In the genomic region with DNA sequence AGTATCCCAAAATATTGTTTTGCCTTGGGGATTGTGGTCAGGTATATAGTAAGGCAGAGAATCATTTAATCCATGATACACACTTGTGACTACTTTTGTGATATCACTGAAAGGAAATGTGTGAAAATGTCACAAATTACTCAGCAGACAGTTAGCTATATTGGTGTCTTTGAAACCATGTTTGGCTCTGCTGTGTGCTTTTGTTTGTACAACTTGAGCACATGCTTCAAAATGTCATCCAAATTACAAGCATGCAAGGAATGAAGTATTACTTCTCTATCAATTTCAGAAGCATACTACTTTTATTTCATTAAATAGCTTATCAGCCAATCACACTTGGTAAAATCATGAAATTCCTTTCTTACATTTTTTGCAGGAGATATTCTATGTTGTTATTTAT, we compare ENCODE assay signal across 33 cellular contexts.
DNase-seq lines count a peak whose midpoint lies in the region; ATAC-seq, FAIRE-seq and TF ChIP-seq lines count a peak whose summit lies in the region.
"Had no signal": no experiment of that assay in that cellular context is flagged by ENCODE, and none has a peak within 500 bp of the region (broad histone marks: within the 10 kb centered on the region; RNA-seq: fewer than 3 reads in every experiment).

No MANE protein-coding gene starts in this region.

- no peaks in the 10 kb centered on the region for H3K36me3 ChIP-seq in ACC112 (ENCODE audit: insufficient read depth, low read length)
- no peaks in the 10 kb centered on the region for H3K36me3 ChIP-seq in GM23248 (ENCODE audit: low read depth)
- no peaks in the 10 kb centered on the region for H3K36me3 ChIP-seq in GM12878 (ENCODE audit: control insufficient read depth in 2 of 2, insufficient read depth in 2 of 2, low read length in 1 of 2)
- no peaks in the 10 kb centered on the region for H3K36me3 ChIP-seq in suprapubic skin
- H3K36me3 ChIP-seq in PC-9 (ENCODE audit: low read depth): no peaks in the 10 kb centered on the region
- H3K36me3 ChIP-seq: ascending aorta, MG63, SJCRH30, upper lobe of left lung had no signal

- POLR2A ChIA-PET in GM12878 (lab: Charles Lee): no interaction called here
- POLR2A ChIA-PET in PC-9 (lab: Charles Lee; ENCODE audit: unreplicated experiment): no interaction called here

- TF ChIP-seq RAD21 in GM12878 (IDR thresholded peaks at IDR 0.05; ENCODE audit: insufficient read depth, low read depth, low read length): no peak

- no peaks in the 10 kb centered on the region for H3K9me3 Mint-ChIP-seq in type B pancreatic cell
- H3K9me3 Mint-ChIP-seq: activated B cell treated with CpG ODN at 0.5 μM for 24 hours; activated naive CD8-positive, alpha-beta T cell treated with anti-CD3 and anti-CD28 coated beads for 36 hours; activated T-cell treated with anti-CD3 and anti-CD28 coated beads, Interleukin-2, amount 50 U/mL, for 24 hours; dendritic cell treated with granulocyte-macrophage colony-stimulating factor and Interleukin-4, amounts not matched to agents 40 ng/mL and 50 ng/mL, for 4 days; stimulated activated memory B cell treated with anti-CD40 and anti-IgM and Interleukin-4, amounts not matched to agents 10 μg/mL and 1 μg/mL and 100 μg/mL, for 72 hours had no signal

- H3K27me3 Mint-ChIP-seq in type B pancreatic cell: no peaks in the 10 kb centered on the region
- H3K27me3 Mint-ChIP-seq: activated B cell treated with CpG ODN at 0.5 μM for 24 hours; activated naive CD8-positive, alpha-beta T cell treated with anti-CD3 and anti-CD28 coated beads for 36 hours; activated T-cell treated with anti-CD3 and anti-CD28 coated beads, Interleukin-2, amount 50 U/mL, for 24 hours; dendritic cell treated with granulocyte-macrophage colony-stimulating factor and Interleukin-4, amounts not matched to agents 40 ng/mL and 50 ng/mL, for 4 days; stimulated activated memory B cell treated with anti-CD40 and anti-IgM and Interleukin-4, amounts not matched to agents 10 μg/mL and 1 μg/mL and 100 μg/mL, for 72 hours had no signal

- DNase-seq in GM23248: peak; percentile 35
- DNase-seq in GM12878 (ENCODE audit: low read depth, low spot score): no peak
- DNase-seq in sciatic nerve (ENCODE audit: low spot score): no peak
- DNase-seq in suprapubic skin (ENCODE audit: low spot score in 2 of 2): no peak
- no peak for DNase-seq in type B pancreatic cell (ENCODE audit: extremely low spot score, unreplicated experiment)
- DNase-seq in PC-9: no peak
- DNase-seq: activated B cell treated with CpG ODN at 0.5 μM for 24 hours; activated CD4-positive, alpha-beta T cell treated with anti-CD3 and anti-CD28 coated beads, Interleukin-2, amount 50 U/mL, for 1 hour; activated gamma-delta T cell; activated naive CD8-positive, alpha-beta T cell treated with anti-CD3 and anti-CD28 coated beads for 36 hours; activated T-cell treated with anti-CD3 and anti-CD28 coated beads, Interleukin-2, amount 50 U/mL, for 24 hours; DMS79; foreskin keratinocyte; GOT3; KG1; kidney glomerular epithelial cell; natural killer cell; NCI-H1417 treated with DMSO at 0.1 percent for 48 hours; NCI-H2081; NCI-H2227 treated with DMSO at 0.1 percent for 48 hours; NCI-H526 treated with DMSO at 0.1 percent for 48 hours; occipital lobe; psoas muscle; upper lobe of left lung had no signal

- no peaks in the 10 kb centered on the region for H3K9me3 ChIP-seq in GM23248 (ENCODE audit: low read depth)
- no peaks in the 10 kb centered on the region for H3K9me3 ChIP-seq in GM12878 (replicated peaks; ENCODE audit: control insufficient read depth, insufficient read depth, low read length)
- no peaks in the 10 kb centered on the region for H3K9me3 ChIP-seq in suprapubic skin
- H3K9me3 ChIP-seq in PC-9 (ENCODE audit: insufficient read depth, low read depth): no peaks in the 10 kb centered on the region
- H3K9me3 ChIP-seq: ascending aorta, MG63, psoas muscle, SJCRH30, upper lobe of left lung had no signal

- SMC1A ChIA-PET in GM12878 (lab: Charles Lee; ENCODE audit: uncharacterized antibody, unreplicated experiment): interaction anchor here (0.5 to 3.6 kb wide), 18 partner anchors 8 to 761 kb away, joined by 3 to 25 read pairs (median 4); no protein-coding TSS in a partner anchor

- intact Hi-C loops in GM12878 (cut with micrococcal nuclease; ENCODE audit: unreplicated experiment) (loop anchor here (5.0 to 10.0 kb wide), 3 partner anchors 289 to 696 kb away; no protein-coding TSS in a partner anchor), sciatic nerve (cut with DNase I) (no loop called here), PC-9 (cut with micrococcal nuclease; ENCODE audit: unreplicated experiment) (loop anchor here (10.0 kb wide), 1 partner anchor 1264 kb away; no protein-coding TSS in a partner anchor)

- in situ Hi-C loops in GM23248 (cut with MboI) (loop anchor here (10.0 kb wide), 1 partner anchor 1254 kb away; no protein-coding TSS in a partner anchor), GM12878 (cut with MboI) (no loop called here)

- H3K4me3 ChIP-seq in ACC112 (ENCODE audit: low read depth, low read length) (peak overlapping the region; percentile 62), GM23248 (no peak overlapping the region), GM12878 (no peak overlapping the region), suprapubic skin (no peak overlapping the region), PC-9 (no peak overlapping the region)
- H3K4me3 ChIP-seq: ascending aorta, lung, MG63, psoas muscle, SJCRH30, upper lobe of left lung had no signal

- no peak overlapping the region for H3K27ac Mint-ChIP-seq in type B pancreatic cell
- H3K27ac Mint-ChIP-seq: activated B cell treated with CpG ODN at 0.5 μM for 24 hours; activated naive CD8-positive, alpha-beta T cell treated with anti-CD3 and anti-CD28 coated beads for 36 hours; activated T-cell treated with anti-CD3 and anti-CD28 coated beads, Interleukin-2, amount 50 U/mL, for 24 hours; dendritic cell treated with granulocyte-macrophage colony-stimulating factor and Interleukin-4, amounts not matched to agents 40 ng/mL and 50 ng/mL, for 4 days; natural killer cell; stimulated activated memory B cell treated with anti-CD40 and anti-IgM and Interleukin-4, amounts not matched to agents 10 μg/mL and 1 μg/mL and 100 μg/mL, for 72 hours had no signal

- H3K27me3 ChIP-seq in ACC112 (ENCODE audit: insufficient read depth, low read length): no peaks in the 10 kb centered on the region
- no peaks in the 10 kb centered on the region for H3K27me3 ChIP-seq in GM23248 (replicated peaks; ENCODE audit: insufficient read depth)
- H3K27me3 ChIP-seq in GM12878 (replicated peaks in 1 of 2; ENCODE audit: control insufficient read depth in 2 of 2, insufficient read depth in 2 of 2, low read length in 1 of 2): no peaks in the 10 kb centered on the region
- H3K27me3 ChIP-seq in layer of hippocampus (ENCODE audit: control insufficient read depth, insufficient read depth, low read length): no peaks in the 10 kb centered on the region
- H3K27me3 ChIP-seq in suprapubic skin: no peaks in the 10 kb centered on the region
- H3K27me3 ChIP-seq in PC-9 (ENCODE audit: insufficient read depth, low read depth): no peaks in the 10 kb centered on the region
- H3K27me3 ChIP-seq: ascending aorta, foreskin keratinocyte, MG63, SJCRH30, upper lobe of left lung had no signal

- no peak for FAIRE-seq in GM12878 (lab: Jason Lieb, UNC)

- H3K79me2 ChIP-seq in ACC112 (ENCODE audit: control insufficient read depth, insufficient read depth, low read length, unreplicated experiment): no peaks in the 10 kb centered on the region
- no peaks in the 10 kb centered on the region for H3K79me2 ChIP-seq in GM23248 (ENCODE audit: insufficient read depth)
- no peaks in the 10 kb centered on the region for H3K79me2 ChIP-seq in GM12878 (ENCODE audit: control insufficient read depth, insufficient read depth, low read length)
- H3K79me2 ChIP-seq in PC-9 (ENCODE audit: low read depth): no peaks in the 10 kb centered on the region

- H3K27ac ChIP-seq in ACC112 (ENCODE audit: low read depth, low read length) (no peak overlapping the region), GM23248 (no peak overlapping the region), GM12878 (ENCODE audit: control insufficient read depth, insufficient read depth) (no peak overlapping the region), layer of hippocampus (ENCODE audit: low read depth, low read length) (peak overlapping the region; percentile 21), suprapubic skin (no peak overlapping the region), PC-9 (no peak overlapping the region)
- H3K27ac ChIP-seq: ascending aorta, foreskin keratinocyte, psoas muscle, SJCRH30, upper lobe of left lung had no signal

- CTCF ChIA-PET in GM12878 (lab: Yijun Ruan, JAX): interaction anchor here (0.7 to 5.1 kb wide), 27 partner anchors 8 to 717 kb away, joined by 3 to 47 read pairs (median 4); no protein-coding TSS in a partner anchor
- CTCF ChIA-PET in PC-9 (lab: Charles Lee): interaction anchor here (0.7 kb wide), 1 partner anchor 957 kb away, joined by 3 read pairs; no protein-coding TSS in a partner anchor

- TF ChIP-seq EP300 in GM12878 (IDR thresholded peaks at IDR 0.05; ENCODE audit: borderline replicate concordance in 1 of 2, control insufficient read depth in 1 of 2, low read depth in 2 of 2, low read length in 2 of 2) (no peak), suprapubic skin (IDR thresholded peaks at IDR 0.05) (no peak)

- H3K4me1 Mint-ChIP-seq in type B pancreatic cell (ENCODE audit: unreplicated experiment): peaks cover 26% of the 10 kb centered on the region
- H3K4me1 Mint-ChIP-seq: activated B cell treated with CpG ODN at 0.5 μM for 24 hours; activated naive CD8-positive, alpha-beta T cell treated with anti-CD3 and anti-CD28 coated beads for 36 hours; natural killer cell; stimulated activated memory B cell treated with anti-CD40 and anti-IgM and Interleukin-4, amounts not matched to agents 10 μg/mL and 1 μg/mL and 100 μg/mL, for 72 hours had no signal

- H3F3A ChIP-seq in GM23248 (ENCODE audit: insufficient read depth) (0 out of 2 replicates have a peak, but pooled peaks cover 5% of the 10 kb centered on the region), PC-9 (ENCODE audit: insufficient read depth, low read depth) (no peaks in the 10 kb centered on the region)

- H3K4me3 Mint-ChIP-seq in type B pancreatic cell: no peak overlapping the region
- H3K4me3 Mint-ChIP-seq: activated B cell treated with CpG ODN at 0.5 μM for 24 hours; activated naive CD8-positive, alpha-beta T cell treated with anti-CD3 and anti-CD28 coated beads for 36 hours; activated T-cell treated with anti-CD3 and anti-CD28 coated beads, Interleukin-2, amount 50 U/mL, for 24 hours; dendritic cell treated with granulocyte-macrophage colony-stimulating factor and Interleukin-4, amounts not matched to agents 40 ng/mL and 50 ng/mL, for 4 days; natural killer cell; stimulated activated memory B cell treated with anti-CD40 and anti-IgM and Interleukin-4, amounts not matched to agents 10 μg/mL and 1 μg/mL and 100 μg/mL, for 72 hours had no signal

- TF ChIP-seq POLR2A in GM12878 (IDR thresholded peaks at IDR 0.05; ENCODE audit: low read depth, low read length): no peak
- TF ChIP-seq POLR2A in suprapubic skin (IDR thresholded peaks at IDR 0.05): no peak

- H4K20me1 ChIP-seq in GM23248 (ENCODE audit: insufficient read depth) (no peaks in the 10 kb centered on the region), GM12878 (ENCODE audit: control insufficient read depth, insufficient read depth) (no peaks in the 10 kb centered on the region), PC-9 (ENCODE audit: insufficient read depth) (no peaks in the 10 kb centered on the region)

- BruUV-seq in GM12878 (replicated peaks; lab: Mats Ljungman, UMichigan) (no TSS peak), PC-9 (replicated peaks; lab: Mats Ljungman, UMichigan) (no TSS peak)

- H3K9ac ChIP-seq in GM23248: 0 out of 2 replicates have a peak overlapping the region, but pooled peaks have one; percentile 8
- no peak overlapping the region for H3K9ac ChIP-seq in GM12878 (ENCODE audit: control insufficient read depth, insufficient read depth, low read length)

- H3K36me3 Mint-ChIP-seq in type B pancreatic cell: no peaks in the 10 kb centered on the region
- H3K36me3 Mint-ChIP-seq: activated naive CD8-positive, alpha-beta T cell treated with anti-CD3 and anti-CD28 coated beads for 36 hours; natural killer cell; stimulated activated memory B cell treated with anti-CD40 and anti-IgM and Interleukin-4, amounts not matched to agents 10 μg/mL and 1 μg/mL and 100 μg/mL, for 72 hours had no signal

- H3K4me2 ChIP-seq in GM23248 (ENCODE audit: unreplicated experiment) (peak overlapping the region; percentile 51), GM12878 (ENCODE audit: control insufficient read depth, insufficient read depth) (no peak overlapping the region), PC-9 (no peak overlapping the region)

- peak; percentile 41 for ATAC-seq in GM12878
- ATAC-seq in sciatic nerve: no peak
- ATAC-seq: esophagus mucosa; foreskin keratinocyte; natural killer cell; psoas muscle; stimulated activated memory B cell treated with anti-CD40 and anti-IgM and Interleukin-4, amounts not matched to agents 10 μg/mL and 1 μg/mL and 100 μg/mL, for 72 hours had no signal

- peak overlapping the region; percentile 99 for H2AFZ ChIP-seq in ACC112 (ENCODE audit: low read length, unreplicated experiment)
- H2AFZ ChIP-seq in GM23248: peak overlapping the region; percentile 72
- no peak overlapping the region for H2AFZ ChIP-seq in GM12878 (ENCODE audit: control insufficient read depth, low read depth, low read length)
- no peak overlapping the region for H2AFZ ChIP-seq in PC-9

- TF ChIP-seq CTCF in GM12878 (IDR thresholded peaks at IDR 0.05 in 2 of 3, conservative IDR thresholded peaks at IDR 0.05 in 1 of 3; ENCODE audit: control insufficient read depth in 2 of 3, extremely low read depth in 1 of 3, insufficient read depth in 1 of 3, low read depth in 3 of 3, low read length in 3 of 3) (no peak), suprapubic skin (IDR thresholded peaks at IDR 0.05) (no peak), type B pancreatic cell (conservative IDR thresholded peaks at IDR 0.05) (no peak), PC-9 (conservative IDR thresholded peaks at IDR 0.05) (no peak)

- peaks cover 10% of the 10 kb centered on the region for H3K4me1 ChIP-seq in ACC112 (ENCODE audit: control insufficient read depth, insufficient read depth, low read length, unreplicated experiment)
- peaks cover 16% of the 10 kb centered on the region for H3K4me1 ChIP-seq in GM23248 (ENCODE audit: insufficient read depth)
- no peaks in the 10 kb centered on the region for H3K4me1 ChIP-seq in GM12878 (ENCODE audit: control insufficient read depth, insufficient read depth, low read length)
- no peaks in the 10 kb centered on the region for H3K4me1 ChIP-seq in suprapubic skin
- no peaks in the 10 kb centered on the region for H3K4me1 ChIP-seq in PC-9 (replicated peaks; ENCODE audit: insufficient read depth)
- H3K4me1 ChIP-seq: ascending aorta, foreskin keratinocyte, psoas muscle, upper lobe of left lung had no signal

- H3K9me2 ChIP-seq in GM23248 (ENCODE audit: insufficient read depth) (no peaks in the 10 kb centered on the region), PC-9 (ENCODE audit: insufficient read depth) (no peaks in the 10 kb centered on the region)

- RAD21 ChIA-PET in GM12878 (lab: Charles Lee; ENCODE audit: unreplicated experiment): interaction anchor here (0.7 to 3.2 kb wide), 12 partner anchors 8 to 717 kb away, joined by 3 to 20 read pairs (median 4); no protein-coding TSS in a partner anchor

Comparison
In these comparisons a context has a peak if more than half of its experiments do, and no peak if none do; other contexts are left out.
1. H2AFZ ChIP-seq: peak in ACC112 (single experiment) and GM23248 (single experiment); none in GM12878 (single experiment) and PC-9 (single experiment).